ENCODE assay signal across 16 cellular contexts in genomic region chr4:40066651-40067050, GRCh38.
"Had no signal": no experiment of that assay in that cellular context is flagged by ENCODE, and none has a peak within 500 bp of the region (broad histone marks: within the 10 kb centered on the region; RNA-seq: fewer than 3 reads in every experiment).

No MANE protein-coding gene starts in this region.

- H3K27ac ChIP-seq: ascending aorta, breast epithelium, foreskin keratinocyte, left lung, parathyroid adenoma, thyroid gland had no signal

- H3K4me1 ChIP-seq: ascending aorta, breast epithelium, parathyroid adenoma had no signal

- H3K27me3 ChIP-seq: ascending aorta, breast epithelium, foreskin keratinocyte, left lung, thyroid gland had no signal

- H3K36me3 ChIP-seq: ascending aorta, breast epithelium, thyroid gland had no signal

- H3K4me3 ChIP-seq: ascending aorta, breast epithelium, left lung, thyroid gland had no signal

- H3K9me3 ChIP-seq: ascending aorta, breast epithelium, left lung, thyroid gland had no signal

- DNase-seq: activated effector memory CD4-positive, alpha-beta T cell treated with Interleukin-2 at 50 U/mL for 16 hours; effector memory CD8-positive, alpha-beta T cell; foreskin keratinocyte; glutamatergic neuron; hypothalamus; kidney; left lung; mammary epithelial cell; stimulated activated CD4-positive, alpha-beta T cell treated with anti-CD3 and anti-CD28 coated beads, Interleukin-1b, Interleukin-23, amount 100 ng/mL, for 48 hours; T-helper 9 cell; thyroid gland had no signal

- ATAC-seq: activated CD4-positive, CD25-positive, alpha-beta regulatory T cell treated with anti-CD3 and anti-CD28 coated beads, Interleukin-2, amount 50 U/mL, for 24 hours; effector memory CD8-positive, alpha-beta T cell; foreskin keratinocyte had no signal

- H3K4me3 Mint-ChIP-seq: dendritic cell treated with granulocyte-macrophage colony-stimulating factor and Interleukin-4, amounts not matched to agents 40 ng/mL and 50 ng/mL, for 4 days; effector memory CD8-positive, alpha-beta T cell had no signal

- H3K27ac Mint-ChIP-seq: dendritic cell treated with granulocyte-macrophage colony-stimulating factor and Interleukin-4, amounts not matched to agents 40 ng/mL and 50 ng/mL, for 4 days; effector memory CD8-positive, alpha-beta T cell had no signal

- H3K27me3 Mint-ChIP-seq: dendritic cell treated with granulocyte-macrophage colony-stimulating factor and Interleukin-4, amounts not matched to agents 40 ng/mL and 50 ng/mL, for 4 days; effector memory CD8-positive, alpha-beta T cell had no signal

- H3K9me3 Mint-ChIP-seq: dendritic cell treated with granulocyte-macrophage colony-stimulating factor and Interleukin-4, amounts not matched to agents 40 ng/mL and 50 ng/mL, for 4 days; effector memory CD8-positive, alpha-beta T cell had no signal
